ENCODE assay signal across 8 cellular contexts in genomic region chr11:46380340-46381045, GRCh38. TPM values are rescaled to one million over a fixed set of nuclear protein-coding genes. Genes with fewer than 3 reads are reported as not detected.
DNase-seq lines count a peak whose midpoint lies in the region; ATAC-seq, FAIRE-seq and TF ChIP-seq lines count a peak whose summit lies in the region.

No MANE protein-coding gene starts in this region.

- H3K9me3 ChIP-seq in CD4-positive, CD25-positive, alpha-beta regulatory T cell (ENCODE audit: control insufficient read depth in 2 of 2, low read length in 2 of 2), result no peaks in the 10 kb centered on the region
- H3K9me3 ChIP-seq in GM12878 (replicated peaks; ENCODE audit: control insufficient read depth, insufficient read depth, low read length), result no peaks in the 10 kb centered on the region

- H3K27me3 Mint-ChIP-seq in CD4-positive, CD25-positive, alpha-beta regulatory T cell, result peaks cover 23% of the 10 kb centered on the region
- H3K27me3 Mint-ChIP-seq in T-helper 1 cell treated with Interleukin-12 subunit alpha and Interleukin-12 subunit beta and Interleukin-4 antibody, amounts not matched to agents 30 μg/mL and 1 μg/mL, for 36 hours (ENCODE audit: low read depth), result peaks cover 24% of the 10 kb centered on the region

- H3K27ac Mint-ChIP-seq in CD4-positive, CD25-positive, alpha-beta regulatory T cell, result peak overlapping the region in 2 of 3 donors; percentile 88 to 95
- H3K27ac Mint-ChIP-seq in T-helper 1 cell treated with Interleukin-12 subunit alpha and Interleukin-12 subunit beta and Interleukin-4 antibody, amounts not matched to agents 30 μg/mL and 1 μg/mL, for 36 hours, result peak overlapping the region; percentile 13

- H3K9ac ChIP-seq in GM12878 (ENCODE audit: control insufficient read depth, insufficient read depth, low read length), result peak overlapping the region; percentile 39

- peaks cover 20% of the 10 kb centered on the region for H3K36me3 ChIP-seq in CD4-positive, CD25-positive, alpha-beta regulatory T cell (ENCODE audit: control insufficient read depth, insufficient read depth, low read length)
- peaks cover 4 to 12% of the 10 kb centered on the region in 2 experiments; a peak in 3 of 4 replicates for H3K36me3 ChIP-seq in GM12878 (ENCODE audit: control insufficient read depth in 2 of 2, insufficient read depth in 2 of 2, low read length in 1 of 2)

- CTCF ChIA-PET in GM12878 (lab: Yijun Ruan, JAX), result no interaction called here

- peak overlapping the region; percentile 99 for H3K4me2 ChIP-seq in GM12878 (ENCODE audit: control insufficient read depth, insufficient read depth)

- peaks cover 13% of the 10 kb centered on the region for H3K36me3 Mint-ChIP-seq in CD4-positive, CD25-positive, alpha-beta regulatory T cell
- peaks cover 25% of the 10 kb centered on the region for H3K36me3 Mint-ChIP-seq in T-helper 1 cell treated with Interleukin-12 subunit alpha and Interleukin-12 subunit beta and Interleukin-4 antibody, amounts not matched to agents 30 μg/mL and 1 μg/mL, for 36 hours (ENCODE audit: low read depth)

- H3K9me3 Mint-ChIP-seq in CD4-positive, CD25-positive, alpha-beta regulatory T cell, result no peaks in the 10 kb centered on the region
- H3K9me3 Mint-ChIP-seq in T-helper 1 cell treated with Interleukin-12 subunit alpha and Interleukin-12 subunit beta and Interleukin-4 antibody, amounts not matched to agents 30 μg/mL and 1 μg/mL, for 36 hours, result no peaks in the 10 kb centered on the region

- POLR2A ChIA-PET in GM12878 (lab: Charles Lee), result interaction anchor here (0.6 kb wide), 1 partner anchor 532 kb away, joined by 3 read pairs; no protein-coding TSS in a partner anchor

- H2AFZ ChIP-seq in GM12878 (ENCODE audit: control insufficient read depth, low read depth, low read length), result peak overlapping the region; percentile 47; the same call in 1 of the 2 replicates

- H3K4me3 ChIP-seq in CD4-positive, CD25-positive, alpha-beta regulatory T cell (ENCODE audit: low read depth, low read length), result no peak overlapping the region
- peak overlapping the region; percentile 70 for H3K4me3 ChIP-seq in GM12878

- DNase-seq in CD4-positive, CD25-positive, alpha-beta regulatory T cell, result peak; percentile 33 to 50 (median 39)
- no peak for DNase-seq in GM12878 (ENCODE audit: low read depth, low spot score)
- peak; percentile 82 for DNase-seq in iPS-NIHi7 (ENCODE audit: extremely low spot score)
- peak; percentile 82 for DNase-seq in stimulated activated CD4-positive, alpha-beta T cell treated with anti-CD3 and anti-CD28 coated beads, Interleukin-15, amount 100 ng/mL, for 24 hours
- no peak for DNase-seq in ureter (ENCODE audit: low spot score)

- intact Hi-C loops in GM12878 (cut with micrococcal nuclease; ENCODE audit: unreplicated experiment), result no loop called here

- peak; percentile 32 to 35 for ATAC-seq in CD4-positive, CD25-positive, alpha-beta regulatory T cell (ENCODE audit: low read depth in 2 of 2)
- ATAC-seq in HG03354 (IDR thresholded peaks at IDR 0.05; ENCODE audit: poor library complexity, severe bottlenecking, unreplicated experiment) (peak; percentile 36), GM12878 (peak; percentile 58), GM18861 (IDR thresholded peaks at IDR 0.05; ENCODE audit: unreplicated experiment) (no peak)

- peak overlapping the region; percentile 57 for H3K27ac ChIP-seq in CD4-positive, CD25-positive, alpha-beta regulatory T cell (ENCODE audit: insufficient read depth, low read length, poor library complexity, severe bottlenecking)
- H3K27ac ChIP-seq in GM12878 (ENCODE audit: control insufficient read depth, insufficient read depth), result no peak overlapping the region

- RAD21 ChIA-PET in GM12878 (lab: Charles Lee; ENCODE audit: unreplicated experiment), result interaction anchor here (0.7 to 1.3 kb wide), 2 partner anchors 11 to 64 kb away, joined by 3 read pairs; no protein-coding TSS in a partner anchor

- no peaks in the 10 kb centered on the region for H4K20me1 ChIP-seq in GM12878 (ENCODE audit: control insufficient read depth, insufficient read depth)

- no peak for TF ChIP-seq RAD21 in GM12878 (IDR thresholded peaks at IDR 0.05; ENCODE audit: insufficient read depth, low read depth, low read length)

- H3K4me1 ChIP-seq in CD4-positive, CD25-positive, alpha-beta regulatory T cell (ENCODE audit: control insufficient read depth, insufficient read depth, low read length, poor library complexity, severe bottlenecking), result peaks cover 23% of the 10 kb centered on the region
- peaks cover 8% of the 10 kb centered on the region for H3K4me1 ChIP-seq in GM12878 (ENCODE audit: control insufficient read depth, insufficient read depth, low read length)

- H3K4me3 Mint-ChIP-seq in CD4-positive, CD25-positive, alpha-beta regulatory T cell, result peak overlapping the region; percentile 70 to 92 (median 80)
- H3K4me3 Mint-ChIP-seq in T-helper 1 cell treated with Interleukin-12 subunit alpha and Interleukin-12 subunit beta and Interleukin-4 antibody, amounts not matched to agents 30 μg/mL and 1 μg/mL, for 36 hours, result peak overlapping the region; percentile 50

- TF ChIP-seq POLR2A in GM12878 (IDR thresholded peaks at IDR 0.05; ENCODE audit: low read depth, low read length), result no peak

- 10% methylated on average over 42 of the region's 45 CpGs for WGBS in GM12878 (ENCODE audit: insufficient coverage, insufficient replicate concordance, low lambda C conversion rate, missing lambda C conversion rate)

- no peak for FAIRE-seq in GM12878 (lab: Jason Lieb, UNC)

- no TSS peak for BruUV-seq in GM12878 (replicated peaks; lab: Mats Ljungman, UMichigan)

- no peaks in the 10 kb centered on the region for H3K79me2 ChIP-seq in GM12878 (ENCODE audit: control insufficient read depth, insufficient read depth, low read length)

- no peak for TF ChIP-seq CTCF in GM12878 (IDR thresholded peaks at IDR 0.05 in 2 of 3, conservative IDR thresholded peaks at IDR 0.05 in 1 of 3; ENCODE audit: control insufficient read depth in 2 of 3, extremely low read depth in 1 of 3, insufficient read depth in 1 of 3, low read depth in 3 of 3, low read length in 3 of 3)

- TF ChIP-seq EP300 in GM12878 (IDR thresholded peaks at IDR 0.05; ENCODE audit: borderline replicate concordance in 1 of 2, control insufficient read depth in 1 of 2, low read depth in 2 of 2, low read length in 2 of 2), result no peak

- in situ Hi-C loops in GM12878 (cut with MboI), result no loop called here

- peaks cover 0 to 15% (median 0%) of the 10 kb centered on the region in 4 donors for H3K4me1 Mint-ChIP-seq in CD4-positive, CD25-positive, alpha-beta regulatory T cell
- H3K4me1 Mint-ChIP-seq in T-helper 1 cell treated with Interleukin-12 subunit alpha and Interleukin-12 subunit beta and Interleukin-4 antibody, amounts not matched to agents 30 μg/mL and 1 μg/mL, for 36 hours (ENCODE audit: low read depth), result peaks cover 13% of the 10 kb centered on the region

- SMC1A ChIA-PET in GM12878 (lab: Charles Lee; ENCODE audit: uncharacterized antibody, unreplicated experiment), result no interaction called here

- H3K27me3 ChIP-seq in CD4-positive, CD25-positive, alpha-beta regulatory T cell (ENCODE audit: control insufficient read depth, insufficient read depth, low read length), result peaks cover 3% of the 10 kb centered on the region
- H3K27me3 ChIP-seq in GM12878 (replicated peaks in 1 of 2; ENCODE audit: control insufficient read depth in 2 of 2, insufficient read depth in 2 of 2, low read length in 1 of 2), result peaks cover 6 to 12% of the 10 kb centered on the region in 2 experiments

RNA-seq across cellular contexts. Expression of gene MDK, which starts 1.0 kb away (rescaled TPM):
- 6.1 TPM for total RNA-seq in CD4-positive, CD25-positive, alpha-beta regulatory T cell
- not detected for polyA plus RNA-seq in CD4-positive, CD25-positive, alpha-beta regulatory T cell
- 9.0 and 12.6 TPM in 2 replicates for total RNA-seq in GM12878 (2013; cell fraction: nucleolus; rRNA removed)
- total RNA-seq in GM12878 (2014; rRNA removed), result 6.9 and 8.5 TPM in 2 replicates
- 4.7 and 5.5 TPM in 2 replicates for total RNA-seq in GM12878 (2014; rRNA removed; fragmentation: Illumina TruSeq; extraction: Trizol)
- total RNA-seq in GM12878 (2021), result 11.2 and 12.8 TPM in 2 replicates
- 7.4 TPM for polyA plus RNA-seq in GM12878 (2011; ENCODE audit: low read depth)
- polyA plus RNA-seq in GM12878 (2011; rRNA removed), result 2.6 and 3.8 TPM in 2 replicates
- polyA plus RNA-seq in GM12878 (2011; cell fraction: cytosol; rRNA removed), result 9.0 and 10.2 TPM in 2 replicates
- polyA plus RNA-seq in GM12878 (2011; cell fraction: nucleus; rRNA removed), result 4.6 and 4.7 TPM in 2 replicates
- polyA plus RNA-seq in GM12878 (2012), result 6.1 and 9.0 TPM in 2 replicates
- 3.0 and 12.3 TPM in 2 replicates for polyA plus RNA-seq in GM12878 (2014; fragmentation: Illumina TruSeq; extraction: Trizol)
- polyA plus RNA-seq in GM12878 (2014; fragmentation: Nextera tagmentation; extraction: Ambion mirVana), result 1 to 10 TPM in 1 of 2 experiments, under 1 TPM in 1; 0.77 to 2.3 TPM
- polyA plus RNA-seq in GM12878 (2014; rRNA removed), result 12.6 and 17.8 TPM in 2 replicates
- polyA plus RNA-seq in GM12878 (2016; fragmentation: Nextera tagmentation; extraction: Ambion mirVana), result 10 to 100 TPM; 11.8 to 13.7 TPM
- 1.4 and 1.5 TPM in 2 replicates for polyA minus RNA-seq in GM12878 (2011; rRNA and poly(A)+ RNA removed)
- polyA minus RNA-seq in GM12878 (2011; cell fraction: cytosol; rRNA and poly(A)+ RNA removed), result 2.5 TPM in 1 of 2 replicates, not detected in the other
- polyA minus RNA-seq in GM12878 (2011; cell fraction: nucleus; rRNA and poly(A)+ RNA removed), result 0.48 and 1.3 TPM in 2 replicates
- 105 TPM for total RNA-seq in ureter

RNA-seq across cellular contexts. Expression of gene CHRM4, which starts 11.1 kb away (rescaled TPM):
- 2.8 TPM for total RNA-seq in CD4-positive, CD25-positive, alpha-beta regulatory T cell
- polyA plus RNA-seq in CD4-positive, CD25-positive, alpha-beta regulatory T cell, result 1 to 10 TPM in 1 of 4 donors, under 1 TPM in 2, not detected in 1; 0.15 to 1.1 (median 0.84) TPM
- not detected in 2 replicates for total RNA-seq in GM12878 (2013; cell fraction: nucleolus; rRNA removed)
- total RNA-seq in GM12878 (2014; rRNA removed) (0.23 TPM in 1 of 2 replicates, not detected in the other), GM12878 (2014; rRNA removed; fragmentation: Illumina TruSeq; extraction: Trizol) (not detected in 2 replicates), GM12878 (2021) (0.13 TPM in 1 of 2 replicates, not detected in the other), ureter (not detected)
- polyA plus RNA-seq in GM12878 (2011; ENCODE audit: low read depth), result 0.17 TPM
- polyA plus RNA-seq in GM12878 (2011; rRNA removed) (not detected in 2 replicates), GM12878 (2014; fragmentation: Illumina TruSeq; extraction: Trizol) (0.12 TPM in 1 of 2 replicates, not detected in the other), GM12878 (2014; fragmentation: Nextera tagmentation; extraction: Ambion mirVana) (not detected), GM12878 (2014; rRNA removed) (not detected in 2 replicates), GM12878 (2016; fragmentation: Nextera tagmentation; extraction: Ambion mirVana) (not detected)
- polyA plus RNA-seq in GM12878 (2011; cell fraction: cytosol; rRNA removed), result 0.04 and 0.05 TPM in 2 replicates
- polyA plus RNA-seq in GM12878 (2011; cell fraction: nucleus; rRNA removed), result 0.13 TPM in 1 of 2 replicates, not detected in the other
- 0.11 and 0.16 TPM in 2 replicates for polyA plus RNA-seq in GM12878 (2012)
- polyA minus RNA-seq in GM12878 (2011; rRNA and poly(A)+ RNA removed), result not detected in 2 replicates
- not detected in 2 replicates for polyA minus RNA-seq in GM12878 (2011; cell fraction: cytosol; rRNA and poly(A)+ RNA removed)
- not detected in 2 replicates for polyA minus RNA-seq in GM12878 (2011; cell fraction: nucleus; rRNA and poly(A)+ RNA removed)

RNA-seq across cellular contexts. Expression of gene DGKZ, which starts 33.2 kb away (rescaled TPM):
- total RNA-seq in CD4-positive, CD25-positive, alpha-beta regulatory T cell, result 234 TPM
- polyA plus RNA-seq in CD4-positive, CD25-positive, alpha-beta regulatory T cell, result 10 to 100 TPM; 36.6 to 48.6 (median 44.8) TPM
- 125 and 130 TPM in 2 replicates for total RNA-seq in GM12878 (2013; cell fraction: nucleolus; rRNA removed)
- total RNA-seq in GM12878 (2014; rRNA removed) (59.0 and 67.4 TPM in 2 replicates), GM12878 (2014; rRNA removed; fragmentation: Illumina TruSeq; extraction: Trizol) (17.5 and 22.3 TPM in 2 replicates), GM12878 (2021) (69.3 and 78.4 TPM in 2 replicates), ureter (76.3 TPM)
- polyA plus RNA-seq in GM12878 (2011; ENCODE audit: low read depth), result 16.5 TPM
- polyA plus RNA-seq in GM12878 (2011; rRNA removed) (16.5 and 35.2 TPM in 2 replicates), GM12878 (2014; fragmentation: Illumina TruSeq; extraction: Trizol) (8.3 and 29.0 TPM in 2 replicates), GM12878 (2014; fragmentation: Nextera tagmentation; extraction: Ambion mirVana) (1 to 10 TPM in 1 of 2 experiments, under 1 TPM in 1; 0.50 to 1.6 TPM), GM12878 (2014; rRNA removed) (68.4 and 78.5 TPM in 2 replicates), GM12878 (2016; fragmentation: Nextera tagmentation; extraction: Ambion mirVana) (10 to 100 TPM; 43.7 to 44.6 TPM)
- 68.4 and 86.8 TPM in 2 replicates for polyA plus RNA-seq in GM12878 (2011; cell fraction: cytosol; rRNA removed)
- 403 and 444 TPM in 2 replicates for polyA plus RNA-seq in GM12878 (2011; cell fraction: nucleus; rRNA removed)
- polyA plus RNA-seq in GM12878 (2012), result 43.3 and 52.1 TPM in 2 replicates
- polyA minus RNA-seq in GM12878 (2011; rRNA and poly(A)+ RNA removed), result 36.9 and 81.4 TPM in 2 replicates
- 26.5 and 41.5 TPM in 2 replicates for polyA minus RNA-seq in GM12878 (2011; cell fraction: cytosol; rRNA and poly(A)+ RNA removed)
- polyA minus RNA-seq in GM12878 (2011; cell fraction: nucleus; rRNA and poly(A)+ RNA removed), result 67.3 and 115 TPM in 2 replicates

Comparison
In these comparisons a context has a peak if more than half of its experiments do, and no peak if none do; other contexts are left out.
1. DNase-seq: peak in CD4-positive, CD25-positive, alpha-beta regulatory T cell (3 of 3), iPS-NIHi7 (single experiment) and stimulated activated CD4-positive, alpha-beta T cell treated with anti-CD3 and anti-CD28 coated beads, Interleukin-15, amount 100 ng/mL, for 24 hours (single experiment); none in GM12878 (single experiment) and ureter (single experiment).